ENCODE assay signal across 16 cellular contexts in genomic region chr9:80874276-80874675, GRCh38.
DNase-seq lines count a peak whose midpoint lies in the region; ATAC-seq, FAIRE-seq and TF ChIP-seq lines count a peak whose summit lies in the region.
"Had no signal": no experiment of that assay in that cellular context is flagged by ENCODE, and none has a peak within 500 bp of the region (broad histone marks: within the 10 kb centered on the region; RNA-seq: fewer than 3 reads in every experiment).

No MANE protein-coding gene starts in this region.

- WGBS in aorta, 2 donors, result 15 to 34% methylated on average over 1 of the region's 1 CpG

- BruUV-seq in A673 (replicated peaks; lab: Mats Ljungman, UMichigan), result no TSS peak

- H3K27me3 Mint-ChIP-seq in astrocyte (ENCODE audit: low read depth, unreplicated experiment), result no peaks in the 10 kb centered on the region
- H3K27me3 Mint-ChIP-seq: activated naive CD8-positive, alpha-beta T cell treated with anti-CD3 and anti-CD28 coated beads for 36 hours; IgD-negative memory B cell; T-cell had no signal

- DNase-seq in A673 (ENCODE audit: low spot score), result peak; percentile 2
- peak; percentile 15 for DNase-seq in HFF-Myc (ENCODE audit: extremely low read depth, low read depth)
- DNase-seq in astrocyte (ENCODE audit: low read depth), result peak; percentile 94
- peak; percentile 31 for DNase-seq in foreskin melanocyte
- DNase-seq in aorta, result no peak
- DNase-seq in NCI-H2171 treated with DMSO at 0.1 percent for 48 hours (lab: John Stamatoyannopoulos, UW), result no peak
- DNase-seq in pons (ENCODE audit: low spot score), result no peak
- DNase-seq: activated naive CD8-positive, alpha-beta T cell treated with anti-CD3 and anti-CD28 coated beads for 36 hours; mesendoderm; NCI-H1436 treated with DMSO at 0.1 percent for 48 hours; NCI-H446 treated with DMSO at 0.1 percent for 48 hours; stimulated activated CD4-positive, alpha-beta T cell treated with anti-CD3 and anti-CD28 coated beads, Interleukin-12 subunit alpha, Interleukin-12 subunit beta, amount 100 ng/mL, for 4 hours; T-cell had no signal

- H3K36me3 Mint-ChIP-seq in astrocyte (ENCODE audit: low read depth, unreplicated experiment), result no peaks in the 10 kb centered on the region
- H3K36me3 Mint-ChIP-seq: activated naive CD8-positive, alpha-beta T cell treated with anti-CD3 and anti-CD28 coated beads for 36 hours; T-cell had no signal

- peak; percentile 93 for FAIRE-seq in astrocyte (lab: Jason Lieb, UNC)
- FAIRE-seq: A549 had no signal

- H4K20me1 ChIP-seq in astrocyte (ENCODE audit: insufficient read depth, low read length), result no peaks in the 10 kb centered on the region

- H3K4me3 Mint-ChIP-seq in astrocyte (ENCODE audit: unreplicated experiment), result peak overlapping the region; percentile 51
- H3K4me3 Mint-ChIP-seq: activated naive CD8-positive, alpha-beta T cell treated with anti-CD3 and anti-CD28 coated beads for 36 hours; IgD-negative memory B cell; T-cell had no signal

- H3K27ac ChIP-seq in A673 (ENCODE audit: low read depth, low read length, poor library complexity, severe bottlenecking) (no peak overlapping the region), astrocyte (ENCODE audit: low read depth, low read length) (peak overlapping the region; percentile 38), aorta (ENCODE audit: low read depth in 1 of 2, low read length in 2 of 2) (no peak overlapping the region)
- H3K27ac ChIP-seq: A549 had no signal

- no peaks in the 10 kb centered on the region for H3K9me3 ChIP-seq in A673 (ENCODE audit: low read depth, low read length, poor library complexity, severe bottlenecking)
- H3K9me3 ChIP-seq in astrocyte (ENCODE audit: insufficient read depth, low read depth, low read length), result no peaks in the 10 kb centered on the region
- H3K9me3 ChIP-seq in aorta (ENCODE audit: control insufficient read depth, low read length), result peaks cover 2% of the 10 kb centered on the region
- H3K9me3 ChIP-seq: A549 had no signal

- TF ChIP-seq CTCF in A673 (conservative IDR thresholded peaks at IDR 0.05; ENCODE audit: low read depth, low read length), result no peak
- no peak for TF ChIP-seq CTCF in HFF-Myc (IDR thresholded peaks at IDR 0.05; ENCODE audit: low read depth, low read length, missing control alignments)
- no peak for TF ChIP-seq CTCF in astrocyte (IDR thresholded peaks at IDR 0.05; ENCODE audit: insufficient read depth, low read depth, low read length)

- peaks cover 18% of the 10 kb centered on the region for H3K4me1 Mint-ChIP-seq in astrocyte (ENCODE audit: low read depth, unreplicated experiment)
- H3K4me1 Mint-ChIP-seq: activated naive CD8-positive, alpha-beta T cell treated with anti-CD3 and anti-CD28 coated beads for 36 hours; IgD-negative memory B cell; T-cell had no signal

- peak overlapping the region; percentile 44 for H3K4me2 ChIP-seq in astrocyte (ENCODE audit: low read length)
- H3K4me2 ChIP-seq: A549 had no signal

- peak overlapping the region; percentile 93 for H3K27ac Mint-ChIP-seq in astrocyte (ENCODE audit: unreplicated experiment)
- H3K27ac Mint-ChIP-seq: activated naive CD8-positive, alpha-beta T cell treated with anti-CD3 and anti-CD28 coated beads for 36 hours; IgD-negative memory B cell; T-cell had no signal

- POLR2A ChIA-PET in A673 (lab: Charles Lee; ENCODE audit: low non-redundant PET), result no interaction called here

- H3K79me2 ChIP-seq in astrocyte (ENCODE audit: insufficient read depth, low read length), result no peaks in the 10 kb centered on the region

- intact Hi-C loops in A673 (cut with micrococcal nuclease; ENCODE audit: unreplicated experiment) (no loop called here), aorta (cut with DNase I) (no loop called here)

- no peak overlapping the region for H2AFZ ChIP-seq in astrocyte (ENCODE audit: low read depth, low read length)

- no peaks in the 10 kb centered on the region for H3K4me1 ChIP-seq in A673 (ENCODE audit: insufficient read depth, low read length, poor library complexity, severe bottlenecking)
- no peaks in the 10 kb centered on the region for H3K4me1 ChIP-seq in astrocyte (ENCODE audit: insufficient read depth, low read length)
- H3K4me1 ChIP-seq in aorta (ENCODE audit: control insufficient read depth in 1 of 2, insufficient read depth in 2 of 2, low read length in 2 of 2), result no peaks in the 10 kb centered on the region
- H3K4me1 ChIP-seq: A549 had no signal

- CTCF ChIA-PET in A673 (lab: Charles Lee), result no interaction called here

- H3K36me3 ChIP-seq in A673 (ENCODE audit: insufficient read depth, low read length, poor library complexity, severe bottlenecking), result no peaks in the 10 kb centered on the region
- no peaks in the 10 kb centered on the region for H3K36me3 ChIP-seq in astrocyte (ENCODE audit: insufficient read depth, low read length)
- H3K36me3 ChIP-seq in aorta (ENCODE audit: control insufficient read depth in 1 of 2, insufficient read depth in 2 of 2, low read length in 1 of 2), result no peaks in the 10 kb centered on the region

- ATAC-seq in aorta (ENCODE audit: low FRiP score) (no peak), HG02973 (IDR thresholded peaks at IDR 0.05; ENCODE audit: unreplicated experiment) (no peak)
- ATAC-seq: A549, T-cell had no signal

- no peaks in the 10 kb centered on the region for H3K9me3 Mint-ChIP-seq in astrocyte (ENCODE audit: unreplicated experiment)
- H3K9me3 Mint-ChIP-seq: IgD-negative memory B cell had no signal

- H3K27me3 ChIP-seq in A673 (replicated peaks; ENCODE audit: insufficient read depth, low read depth, low read length, poor library complexity) (no peaks in the 10 kb centered on the region), astrocyte (ENCODE audit: insufficient read depth, low read length) (no peaks in the 10 kb centered on the region), aorta (ENCODE audit: control insufficient read depth in 1 of 2, insufficient read depth in 2 of 2, low read length in 1 of 2) (no peaks in the 10 kb centered on the region)

- H3K4me3 ChIP-seq in A673 (ENCODE audit: low read depth, low read length, poor library complexity, severe bottlenecking), result no peak overlapping the region
- no peak overlapping the region for H3K4me3 ChIP-seq in HFF-Myc (replicated peaks; ENCODE audit: low read depth, low read length)
- H3K4me3 ChIP-seq in astrocyte (ENCODE audit: insufficient read depth, low read depth, low read length), result no peak overlapping the region
- no peak overlapping the region for H3K4me3 ChIP-seq in aorta (ENCODE audit: low read length in 2 of 2)
- H3K4me3 ChIP-seq: A549 had no signal

- H3K9ac ChIP-seq in astrocyte (ENCODE audit: low read length), result no peak overlapping the region

Comparison
In these comparisons a context has a peak if more than half of its experiments do, and no peak if none do; other contexts are left out.
1. DNase-seq: peak in A673 (single experiment), HFF-Myc (single experiment), astrocyte (single experiment) and foreskin melanocyte (single experiment); none in aorta (0 of 2), NCI-H2171 treated with DMSO at 0.1 percent for 48 hours (single experiment) and pons (single experiment).